Comparison of ENCODE assay signal across 9 cellular contexts in the genomic region with DNA sequence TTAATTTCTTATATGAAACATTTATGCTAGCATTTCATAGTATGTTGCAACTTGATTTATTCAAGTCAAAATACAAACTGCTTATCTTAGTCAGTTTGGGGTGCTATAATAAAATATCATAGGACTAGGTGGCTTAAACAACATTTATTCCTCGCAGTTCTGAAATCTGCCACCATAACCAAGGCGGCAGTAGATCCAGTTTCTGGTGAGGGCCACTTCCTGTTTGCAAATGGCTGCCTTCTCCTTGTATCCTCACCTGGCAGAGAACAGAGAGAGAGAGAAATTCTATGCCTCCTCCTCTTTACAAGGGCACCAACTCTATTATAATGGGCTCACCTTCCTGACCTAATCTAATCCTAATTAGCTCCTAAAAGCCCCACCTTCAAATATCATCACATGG.
DNase-seq lines count a peak whose midpoint lies in the region; ATAC-seq and TF ChIP-seq lines count a peak whose summit lies in the region.
"Had no signal": no experiment of that assay in that cellular context is flagged by ENCODE, and none has a peak within 500 bp of the region (broad histone marks: within the 10 kb centered on the region; RNA-seq: fewer than 3 reads in every experiment).

No MANE protein-coding gene starts in this region.

- H2BK5ac ChIP-seq in H9 (ENCODE audit: insufficient read length, low read length) = no peak overlapping the region

- no peak for ATAC-seq in HG03039 (IDR thresholded peaks at IDR 0.05; ENCODE audit: unreplicated experiment)

- H3T11ph ChIP-seq in H9 (ENCODE audit: low read length) = no peak overlapping the region

- H2BK120ac ChIP-seq in H9 (ENCODE audit: low read depth, low read length, poor library complexity, severe bottlenecking) = no peak overlapping the region

- H3K27ac Mint-ChIP-seq in H9 = peak overlapping the region in 1 of 3 experiments; percentile 50; a peak in 1 of 7 replicates

- WGBS in H9 (ENCODE audit: extremely low coverage, insufficient read length, low lambda C conversion rate) = no CpG with 5 or more reads among the region's 2 CpGs

- H3K36me3 Mint-ChIP-seq in H9 (ENCODE audit: insufficient read depth in 1 of 3, low read depth in 3 of 3) = peaks cover 0 to 6% (median 0%) of the 10 kb centered on the region in 3 experiments; a peak in 1 of 7 replicates

- DNase-seq in GM12865 (ENCODE audit: low read depth) (peak; percentile 26), H9 (no peak), NCI-H69 (lab: John Stamatoyannopoulos, UW) (peak; percentile 39), fibroblast of pulmonary artery (ENCODE audit: low read depth) (no peak), LoVo (ENCODE audit: low spot score) (no peak), iPS-NIHi7 (ENCODE audit: extremely low spot score) (no peak)
- DNase-seq: NCI-H1694 treated with DMSO at 0.1 percent for 48 hours, nucleus accumbens had no signal

- H3K14ac ChIP-seq in H9 (ENCODE audit: insufficient read depth, low read length) = no peak overlapping the region

- H3K79me1 ChIP-seq in H9 (ENCODE audit: insufficient read depth, low read depth, low read length, poor library complexity, severe bottlenecking) = no peaks in the 10 kb centered on the region

- H3K4me3 ChIP-seq in GM12865 (ENCODE audit: low read depth, low read length) (no peak overlapping the region), fibroblast of pulmonary artery (replicated peaks; ENCODE audit: low read depth, low read length) (no peak overlapping the region)

- H3K18ac ChIP-seq in H9 (ENCODE audit: insufficient read length, low read depth, low read length) = no peak overlapping the region

- no peak overlapping the region for H3K4ac ChIP-seq in H9 (ENCODE audit: low read depth, low read length)

- H4K91ac ChIP-seq in H9 (ENCODE audit: insufficient read length, low read depth, low read length) = no peak overlapping the region

- H3K27me3 Mint-ChIP-seq in H9 (ENCODE audit: low read depth) = no peaks in the 10 kb centered on the region

- no peak overlapping the region for H4K8ac ChIP-seq in H9 (replicated peaks; ENCODE audit: insufficient read length, low read depth, low read length)

- TF ChIP-seq CTCF in GM12865 (IDR thresholded peaks at IDR 0.05; ENCODE audit: insufficient read depth, low read depth, low read length, missing control alignments) = peak; percentile 9
- peak; percentile 55 for TF ChIP-seq CTCF in H9 (conservative IDR thresholded peaks at IDR 0.05)
- peak; percentile 6 for TF ChIP-seq CTCF in fibroblast of pulmonary artery (IDR thresholded peaks at IDR 0.05; ENCODE audit: low read length, missing control alignments)

- H4K5ac ChIP-seq in H9 (ENCODE audit: insufficient read length, low read depth, low read length) = no peak overlapping the region

- H3K9me3 Mint-ChIP-seq in H9 = no peaks in the 10 kb centered on the region; a peak in 1 of 5 replicates

- no peak overlapping the region for H3K27ac ChIP-seq in H9 (ENCODE audit: insufficient read length, low read depth, low read length)

- peak overlapping the region; percentile 45 for H2AFZ ChIP-seq in H9 (ENCODE audit: low read length)

- no peaks in the 10 kb centered on the region for H3K4me1 ChIP-seq in H9 (ENCODE audit: insufficient read depth, low read length)

- no peak overlapping the region for H2BK12ac ChIP-seq in H9 (ENCODE audit: insufficient read length, low read depth, low read length)

- 0 out of 4 replicates have a peak, but pooled peaks cover 0 to 4% of the 10 kb centered on the region in 2 experiments for H3K4me1 Mint-ChIP-seq in H9

- H3K23ac ChIP-seq in H9 (ENCODE audit: insufficient read length, low read depth, low read length) = no peak overlapping the region

- H2AK5ac ChIP-seq in H9 (ENCODE audit: insufficient read length, low read length) = no peak overlapping the region

- no peaks in the 10 kb centered on the region for H4K20me1 ChIP-seq in H9 (ENCODE audit: control insufficient read depth, insufficient read depth, insufficient read length)

- H3K56ac ChIP-seq in H9 (ENCODE audit: insufficient read length, low read depth, low read length) = no peak overlapping the region

- H3K4me3 Mint-ChIP-seq in H9 = no peak overlapping the region

- H3K79me2 ChIP-seq in H9 (ENCODE audit: insufficient read depth, low read length) = no peaks in the 10 kb centered on the region

- H3K9me3 ChIP-seq in H9 (ENCODE audit: control insufficient read depth, low read depth, low read length) = no peaks in the 10 kb centered on the region

- H3K9ac ChIP-seq in H9 (ENCODE audit: extremely low read depth, insufficient read length, low read length) = no peak overlapping the region

- no peaks in the 10 kb centered on the region for H3K27me3 ChIP-seq in H9 (ENCODE audit: insufficient read depth, low read length)

- H2BK20ac ChIP-seq in H9 (ENCODE audit: low read depth, low read length, poor library complexity, severe bottlenecking) = no peak overlapping the region

- no peaks in the 10 kb centered on the region for H3K23me2 ChIP-seq in H9 (ENCODE audit: insufficient read length, low read depth, low read length, poor library complexity, severe bottlenecking)

- H2BK15ac ChIP-seq in H9 (ENCODE audit: low read depth, low read length) = no peak overlapping the region

- no peak overlapping the region for H3K4me2 ChIP-seq in H9 (ENCODE audit: insufficient read depth, insufficient read length, low read length)

Comparison
In these comparisons a context has a peak if more than half of its experiments do, and no peak if none do; other contexts are left out.
1. DNase-seq: peak in GM12865 (single experiment) and NCI-H69 (single experiment); none in H9 (single experiment), fibroblast of pulmonary artery (single experiment), LoVo (single experiment) and iPS-NIHi7 (single experiment).
2. Peak in every context shown above with its lines, with median percentiles within 50 percentile points of each other: CTCF ChIP-seq.